Comparison of ENCODE assay signal across 2 cellular contexts in genomic region chr4:73852771-73853170, GRCh38.
TF ChIP-seq lines count a peak whose summit lies in the region.

No MANE protein-coding gene starts in this region.

TF ChIP-seq in GM23338, 12 proteins besides CTCF, POLR2A, EP300 and RAD21 (continued from another document):
- TF ChIP-seq REST (IDR thresholded peaks at IDR 0.05; ENCODE audit: unreplicated experiment), result no peak
- no peak for TF ChIP-seq ZNF462 (CRISPR knock-in tag; IDR thresholded peaks at IDR 0.05)
- TF ChIP-seq ZNF331 (CRISPR knock-in tag; IDR thresholded peaks at IDR 0.05; ENCODE audit: low read depth), result no peak
- no peak for TF ChIP-seq EZH2phosphoT487 (IDR thresholded peaks at IDR 0.05; ENCODE audit: unreplicated experiment)
- TF ChIP-seq NANOG (IDR thresholded peaks at IDR 0.05; ENCODE audit: borderline replicate concordance), result no peak
- no peak for TF ChIP-seq ETS1 (IDR thresholded peaks at IDR 0.05)
- TF ChIP-seq ZNF114 (CRISPR knock-in tag; IDR thresholded peaks at IDR 0.05), result no peak
- no peak for TF ChIP-seq EZH2 (IDR thresholded peaks at IDR 0.05; ENCODE audit: low read depth, unreplicated experiment)
- no peak for TF ChIP-seq STAT1 (IDR thresholded peaks at IDR 0.05; ENCODE audit: unreplicated experiment)
- TF ChIP-seq JUNB (IDR thresholded peaks at IDR 0.05; ENCODE audit: unreplicated experiment), result no peak
- no peak for TF ChIP-seq POLR2AphosphoS5 (IDR thresholded peaks at IDR 0.05; ENCODE audit: low read depth)

TF ChIP-seq in WTC11, 78 proteins besides CTCF, POLR2A, EP300 and RAD21 (continued from another document):
- TF ChIP-seq JUN (CRISPR knock-in tag; IDR thresholded peaks at IDR 0.05), result no peak
- TF ChIP-seq CDX4 (CRISPR knock-in tag; IDR thresholded peaks at IDR 0.05; ENCODE audit: borderline replicate concordance), result no peak
- no peak for TF ChIP-seq PRDM15 (CRISPR knock-in tag; IDR thresholded peaks at IDR 0.05)
- no peak for TF ChIP-seq FOXJ3 (CRISPR knock-in tag; IDR thresholded peaks at IDR 0.05; ENCODE audit: borderline replicate concordance)
- no peak for TF ChIP-seq KAT7 (CRISPR knock-in tag; IDR thresholded peaks at IDR 0.05; ENCODE audit: borderline replicate concordance)
- no peak for TF ChIP-seq MXD4 (CRISPR knock-in tag; IDR thresholded peaks at IDR 0.05; ENCODE audit: borderline replicate concordance)
- no peak for TF ChIP-seq HMGA2 (CRISPR knock-in tag; IDR thresholded peaks at IDR 0.05)
- TF ChIP-seq ZNF423 (CRISPR knock-in tag; IDR thresholded peaks at IDR 0.05), result no peak
- no peak for TF ChIP-seq MLX (CRISPR knock-in tag; IDR thresholded peaks at IDR 0.05)
- TF ChIP-seq ZNF263 (CRISPR knock-in tag; IDR thresholded peaks at IDR 0.05; ENCODE audit: low read depth), result no peak
TF ChIP-seq in WTC11: peak in this region for 0.
